In genomic region chr19:19580417-19580816, GRCh38 we compare ENCODE assay signal across 26 cellular contexts. TPM values are rescaled to one million over a fixed set of nuclear protein-coding genes. Genes with fewer than 3 reads are reported as not detected.
"Had no signal": no experiment of that assay in that cellular context is flagged by ENCODE, and none has a peak within 500 bp of the region (broad histone marks: within the 10 kb centered on the region; RNA-seq: fewer than 3 reads in every experiment).

No MANE protein-coding gene starts in this region.

- H3K4me1 Mint-ChIP-seq: mesothelial cell of epicardium had no signal

- H3K9me3 Mint-ChIP-seq: activated CD4-positive, alpha-beta memory T cell treated with anti-CD3 and anti-CD28 coated beads, Interleukin-2, amount 10 ng/mL, durations not matched to agents 7 days and 5 days; activated naive CD4-positive, alpha-beta T cell treated with anti-CD3 and anti-CD28 coated beads, Interleukin-2, amount 50 U/mL, for 24 hours; effector memory CD8-positive, alpha-beta T cell; mesothelial cell of epicardium; nephron progenitor cell; stimulated activated naive CD8-positive, alpha-beta T cell treated with anti-CD3 and anti-CD28 coated beads, Interleukin-15, Interleukin-2, amounts not matched to agents 100 ng/mL and 50 ng/mL, for 24 hours had no signal

- H3K36me3 ChIP-seq: adrenal gland, ascending aorta, brain microvascular endothelial cell, pancreas, right atrium auricular region, SJSA1, tibial artery had no signal

- H3K4me1 ChIP-seq: adrenal gland, ascending aorta, pancreas, psoas muscle, right atrium auricular region, SJSA1, tibial artery had no signal

- H3K27me3 ChIP-seq: adrenal gland, ascending aorta, brain microvascular endothelial cell, pancreas, right atrium auricular region, SJSA1, tibial artery had no signal

- H3K27ac Mint-ChIP-seq: mesothelial cell of epicardium; stimulated activated naive CD8-positive, alpha-beta T cell treated with anti-CD3 and anti-CD28 coated beads, Interleukin-15, Interleukin-2, amounts not matched to agents 100 ng/mL and 50 ng/mL, for 24 hours had no signal

- H3K27me3 Mint-ChIP-seq: activated CD4-positive, alpha-beta memory T cell treated with anti-CD3 and anti-CD28 coated beads, Interleukin-2, amount 10 ng/mL, durations not matched to agents 7 days and 5 days; activated naive CD4-positive, alpha-beta T cell treated with anti-CD3 and anti-CD28 coated beads, Interleukin-2, amount 50 U/mL, for 24 hours; effector memory CD8-positive, alpha-beta T cell; stimulated activated naive CD8-positive, alpha-beta T cell treated with anti-CD3 and anti-CD28 coated beads, Interleukin-15, Interleukin-2, amounts not matched to agents 100 ng/mL and 50 ng/mL, for 24 hours had no signal

- ATAC-seq: effector memory CD8-positive, alpha-beta T cell; left ventricle myocardium superior; psoas muscle had no signal

- DNase-seq: activated CD4-positive, alpha-beta memory T cell treated with anti-CD3 and anti-CD28 coated beads, Interleukin-2, amount 10 ng/mL, durations not matched to agents 7 days and 5 days; activated CD4-positive, alpha-beta T cell treated with anti-CD3 and anti-CD28 coated beads for 4 hours; activated effector memory CD4-positive, alpha-beta T cell treated with anti-CD3 and anti-CD28 coated beads, Interleukin-2, amount 50 U/mL, for 16 hours; activated T-cell treated with anti-CD3 and anti-CD28 coated beads, Interleukin-2, amount 50 U/mL, for 48 hours; adrenal gland; brain microvascular endothelial cell; caudate nucleus; effector memory CD8-positive, alpha-beta T cell; foreskin melanocyte; hippocampal formation; left ventricle myocardium superior; mammary epithelial cell; nephron progenitor cell; pancreas; psoas muscle; stimulated activated CD4-positive, alpha-beta T cell treated with anti-CD3 and anti-CD28 coated beads, Interleukin-4, amount 100 ng/mL, for 24 hours; tibial artery had no signal

- H3K4me3 ChIP-seq: adrenal gland, ascending aorta, pancreas, psoas muscle, right atrium auricular region, SJSA1, tibial artery had no signal

- FAIRE-seq: endothelial cell of umbilical vein, pancreas had no signal

- H3K27ac ChIP-seq: adrenal gland, ascending aorta, brain microvascular endothelial cell, pancreas, psoas muscle, right atrium auricular region, SJSA1, tibial artery had no signal

- H3K36me3 Mint-ChIP-seq: activated naive CD4-positive, alpha-beta T cell treated with anti-CD3 and anti-CD28 coated beads, Interleukin-2, amount 50 U/mL, for 24 hours; mesothelial cell of epicardium had no signal

- H3K9me3 ChIP-seq: adrenal gland, ascending aorta, pancreas, psoas muscle, right atrium auricular region, SJSA1, tibial artery had no signal

- H3K4me3 Mint-ChIP-seq: activated CD4-positive, alpha-beta memory T cell treated with anti-CD3 and anti-CD28 coated beads, Interleukin-2, amount 10 ng/mL, durations not matched to agents 7 days and 5 days; activated naive CD4-positive, alpha-beta T cell treated with anti-CD3 and anti-CD28 coated beads, Interleukin-2, amount 50 U/mL, for 24 hours; effector memory CD8-positive, alpha-beta T cell; mesothelial cell of epicardium; nephron progenitor cell; stimulated activated naive CD8-positive, alpha-beta T cell treated with anti-CD3 and anti-CD28 coated beads, Interleukin-15, Interleukin-2, amounts not matched to agents 100 ng/mL and 50 ng/mL, for 24 hours had no signal

RNA-seq across cellular contexts. Expression of gene PBX4, which starts 38.1 kb away (rescaled TPM):
- total RNA-seq: ascending aorta, dermis microvascular lymphatic vessel endothelial cell, endothelial cell of umbilical vein, right atrium auricular region had no signal
- polyA plus RNA-seq: endothelial cell of umbilical vein had no signal

RNA-seq across cellular contexts. Expression of gene CILP2, which starts 42.4 kb away (rescaled TPM):
- total RNA-seq: ascending aorta, endothelial cell of umbilical vein, esophagus mucosa, psoas muscle had no signal
- polyA plus RNA-seq: pancreas had no signal
